Comparison of ENCODE assay signal across 2 cellular contexts in the genomic region with DNA sequence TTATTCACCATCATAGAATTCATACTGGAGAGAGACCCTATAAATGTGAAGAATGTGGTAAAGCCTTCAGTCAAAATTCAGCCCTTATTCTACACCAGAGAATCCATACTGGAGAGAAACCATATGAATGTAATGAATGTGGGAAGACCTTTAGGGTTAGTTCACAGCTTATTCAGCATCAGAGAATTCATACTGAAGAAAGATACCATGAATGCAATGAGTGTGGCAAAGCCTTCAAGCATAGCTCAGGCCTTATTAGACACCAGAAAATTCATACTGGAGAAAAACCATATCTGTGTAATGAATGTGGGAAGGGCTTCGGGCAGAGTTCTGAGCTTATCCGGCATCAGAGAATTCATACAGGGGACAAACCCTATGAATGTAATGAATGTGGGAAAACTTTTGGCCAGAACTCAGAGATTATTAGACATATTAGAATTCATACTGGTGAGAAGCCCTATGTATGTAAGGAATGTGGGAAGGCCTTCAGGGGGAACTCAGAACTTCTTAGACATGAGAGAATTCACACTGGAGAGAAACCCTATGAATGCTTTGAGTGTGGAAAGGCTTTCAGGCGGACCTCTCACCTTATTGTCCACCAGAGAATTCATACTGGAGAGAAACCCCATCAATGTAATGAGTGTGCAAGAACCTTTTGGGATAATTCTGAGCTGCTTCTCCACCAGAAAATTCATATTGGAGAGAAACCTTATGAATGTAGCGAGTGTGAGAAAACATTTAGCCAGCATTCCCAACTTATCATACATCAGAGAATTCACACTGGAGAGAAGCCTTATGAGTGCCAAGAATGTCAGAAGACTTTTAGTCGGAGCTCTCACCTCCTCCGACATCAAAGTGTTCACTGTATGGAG.
TF ChIP-seq lines count a peak whose summit lies in the region.

No MANE protein-coding gene starts in this region.

TF ChIP-seq in HCT116, 20 proteins besides CTCF, POLR2A, EP300 and RAD21:
- TF ChIP-seq ZNF274 (IDR thresholded peaks at IDR 0.05; ENCODE audit: low read depth, low read length) (peak; percentile 97), JUND (IDR thresholded peaks at IDR 0.05) (no peak)
TF ChIP-seq in HCT116: peak in this region for 1.

TF ChIP-seq in K562, 482 proteins besides CTCF, POLR2A, EP300 and RAD21:
- TF ChIP-seq HSF4 (CRISPR knock-in tag; IDR thresholded peaks at IDR 0.05; ENCODE audit: borderline replicate concordance) (no peak), TAF15 (IDR thresholded peaks at IDR 0.05; ENCODE audit: low read depth, low read length) (no peak), ZNF274 (IDR thresholded peaks at IDR 0.05; ENCODE audit: borderline replicate concordance, low read depth, low read length) (peak; percentile 94), MECOM (CRISPR knock-in tag; IDR thresholded peaks at IDR 0.05) (no peak), BRCA1 (IDR thresholded peaks at IDR 0.05) (no peak), BRCA1 (CRISPR knock-in tag; IDR thresholded peaks at IDR 0.05) (no peak)
- TF ChIP-seq, protein P1, sequence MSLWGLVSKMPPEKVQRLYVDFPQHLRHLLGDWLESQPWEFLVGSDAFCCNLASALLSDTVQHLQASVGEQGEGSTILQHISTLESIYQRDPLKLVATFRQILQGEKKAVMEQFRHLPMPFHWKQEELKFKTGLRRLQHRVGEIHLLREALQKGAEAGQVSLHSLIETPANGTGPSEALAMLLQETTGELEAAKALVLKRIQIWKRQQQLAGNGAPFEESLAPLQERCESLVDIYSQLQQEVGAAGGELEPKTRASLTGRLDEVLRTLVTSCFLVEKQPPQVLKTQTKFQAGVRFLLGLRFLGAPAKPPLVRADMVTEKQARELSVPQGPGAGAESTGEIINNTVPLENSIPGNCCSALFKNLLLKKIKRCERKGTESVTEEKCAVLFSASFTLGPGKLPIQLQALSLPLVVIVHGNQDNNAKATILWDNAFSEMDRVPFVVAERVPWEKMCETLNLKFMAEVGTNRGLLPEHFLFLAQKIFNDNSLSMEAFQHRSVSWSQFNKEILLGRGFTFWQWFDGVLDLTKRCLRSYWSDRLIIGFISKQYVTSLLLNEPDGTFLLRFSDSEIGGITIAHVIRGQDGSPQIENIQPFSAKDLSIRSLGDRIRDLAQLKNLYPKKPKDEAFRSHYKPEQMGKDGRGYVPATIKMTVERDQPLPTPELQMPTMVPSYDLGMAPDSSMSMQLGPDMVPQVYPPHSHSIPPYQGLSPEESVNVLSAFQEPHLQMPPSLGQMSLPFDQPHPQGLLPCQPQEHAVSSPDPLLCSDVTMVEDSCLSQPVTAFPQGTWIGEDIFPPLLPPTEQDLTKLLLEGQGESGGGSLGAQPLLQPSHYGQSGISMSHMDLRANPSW (CRISPR knock-in tag; IDR thresholded peaks at IDR 0.05), result no peak
